1 cellular context compared by ENCODE assay signal in genomic region chr17:63932008-63932561, GRCh38.
TF ChIP-seq lines count a peak whose summit lies in the region.

CD79B (minus strand) TSS chr17:63932331; CDS start chr17:63932261, 70 bp downstream.

TF ChIP-seq in K562, 482 proteins besides CTCF, POLR2A, EP300 and RAD21 (continued from another document):
- TF ChIP-seq THAP7 (CRISPR knock-in tag; IDR thresholded peaks at IDR 0.05), result no peak
- no peak for TF ChIP-seq ZNF224 (CRISPR knock-in tag; IDR thresholded peaks at IDR 0.05)
- TF ChIP-seq HES1 (IDR thresholded peaks at IDR 0.05; ENCODE audit: low read depth), result no peak
- TF ChIP-seq FOXK1 (CRISPR knock-in tag; IDR thresholded peaks at IDR 0.05; ENCODE audit: borderline replicate concordance), result no peak
- TF ChIP-seq ELF1 (tag; IDR thresholded peaks at IDR 0.05), result no peak
- no peak for TF ChIP-seq PTBP1 (IDR thresholded peaks at IDR 0.05; ENCODE audit: low read depth, low read length)
- TF ChIP-seq HMG20A (CRISPR knock-in tag; conservative IDR thresholded peaks at IDR 0.05), result no peak
- TF ChIP-seq EP400 (IDR thresholded peaks at IDR 0.05), result no peak
- no peak for TF ChIP-seq FOXP4 (CRISPR knock-in tag; IDR thresholded peaks at IDR 0.05; ENCODE audit: borderline replicate concordance)
- no peak for TF ChIP-seq ARID2 (IDR thresholded peaks at IDR 0.05)
- no peak for TF ChIP-seq KAT7 (CRISPR knock-in tag; IDR thresholded peaks at IDR 0.05; ENCODE audit: borderline replicate concordance)
- TF ChIP-seq CBX3 (IDR thresholded peaks at IDR 0.05; ENCODE audit: borderline replicate concordance in 1 of 2, low read length in 2 of 2), result no peak
- TF ChIP-seq SMARCA5 (IDR thresholded peaks at IDR 0.05), result no peak
- TF ChIP-seq UBTF (IDR thresholded peaks at IDR 0.05; ENCODE audit: borderline replicate concordance in 1 of 2, low read depth in 2 of 2, low read length in 2 of 2), result no peak
